11 cellular contexts compared by ENCODE assay signal in the genomic region with DNA sequence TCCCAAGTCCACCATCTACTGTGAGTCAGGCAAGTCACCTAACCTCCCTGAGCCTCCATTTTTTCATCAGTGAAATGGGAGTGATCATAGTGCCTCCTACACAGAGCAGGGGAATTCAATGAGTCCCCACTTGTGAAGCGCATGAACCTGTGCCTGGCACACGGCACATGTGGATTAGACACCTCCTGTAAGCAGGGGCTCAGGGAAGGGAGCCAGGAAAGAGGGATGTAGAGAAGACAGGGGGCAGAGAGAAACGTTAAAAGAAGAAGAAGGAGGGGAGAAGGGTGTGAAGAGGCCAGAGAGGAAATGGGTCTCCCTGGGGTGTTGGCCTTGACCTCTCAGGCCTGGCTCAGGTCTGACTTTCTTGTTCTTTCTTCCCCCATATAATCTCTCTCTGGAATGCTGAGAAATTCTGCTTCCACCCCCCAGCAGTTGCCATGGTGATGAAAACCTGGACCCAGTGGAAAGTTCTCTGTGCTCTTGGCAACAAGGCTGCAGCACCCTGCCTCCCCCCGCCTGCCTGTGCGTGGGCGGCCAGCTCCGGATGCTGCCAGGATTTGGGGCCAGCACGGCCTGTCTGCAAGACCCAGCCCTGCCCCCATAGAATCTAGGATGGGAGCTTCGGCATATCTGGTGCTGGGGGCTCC.
DNase-seq lines count a peak whose midpoint lies in the region; ATAC-seq and TF ChIP-seq lines count a peak whose summit lies in the region.
"Had no signal": no experiment of that assay in that cellular context is flagged by ENCODE, and none has a peak within 500 bp of the region (broad histone marks: within the 10 kb centered on the region; RNA-seq: fewer than 3 reads in every experiment).

No MANE protein-coding gene starts in this region.

- POLR2A ChIA-PET in WTC11 (lab: Charles Lee), result no interaction called here

- H3K27ac ChIP-seq in parathyroid adenoma, result peak overlapping the region; percentile 91

- no peak overlapping the region for H3K9ac ChIP-seq in parathyroid adenoma

- no peaks in the 10 kb centered on the region; the same call in 1 of the 2 replicates for H3K27me3 Mint-ChIP-seq in WTC11 (ENCODE audit: low read depth)

- no peaks in the 10 kb centered on the region for H3K36me3 Mint-ChIP-seq in WTC11
- no peaks in the 10 kb centered on the region for H3K36me3 Mint-ChIP-seq in stimulated activated effector memory CD8-positive, alpha-beta T cell treated with anti-CD3 and anti-CD28 coated beads, Interleukin-12 subunit alpha, Interleukin-12 subunit beta, amount 100 ng/mL, for 72 hours

- no peak overlapping the region for H3K27ac Mint-ChIP-seq in WTC11
- H3K27ac Mint-ChIP-seq in stimulated activated effector memory CD8-positive, alpha-beta T cell treated with anti-CD3 and anti-CD28 coated beads, Interleukin-12 subunit alpha, Interleukin-12 subunit beta, amount 100 ng/mL, for 72 hours, result no peak overlapping the region

- H3K4me2 ChIP-seq in parathyroid adenoma (ENCODE audit: low read length), result no peak overlapping the region

- peak; percentile 33 for DNase-seq in D341Med (ENCODE audit: low spot score)
- no peak for DNase-seq in WTC11 (ENCODE audit: low spot score)
- DNase-seq in left cardiac atrium, result peak; percentile 87
- DNase-seq in T-helper 9 cell, result no peak
- no peak for DNase-seq in NCI-H526 treated with DMSO at 0.1 percent for 48 hours (lab: John Stamatoyannopoulos, UW)
- DNase-seq in germinal center (ENCODE audit: low spot score), result no peak
- DNase-seq in stimulated activated effector memory CD8-positive, alpha-beta T cell treated with anti-CD3 and anti-CD28 coated beads, Interleukin-12 subunit alpha, Interleukin-12 subunit beta, amount 100 ng/mL, for 72 hours (ENCODE audit: low spot score in 2 of 2), result no peak
- DNase-seq: activated CD4-positive, alpha-beta T cell treated with anti-CD3 and anti-CD28 coated beads for 1 hour; cortex of kidney; NCI-H2171 had no signal

- intact Hi-C loops in left cardiac atrium (cut with DNase I), result no loop called here

- H2AFZ ChIP-seq in parathyroid adenoma, result peak overlapping the region; percentile 68

- H3K27me3 ChIP-seq in parathyroid adenoma (ENCODE audit: control insufficient read depth, insufficient read depth, low read length), result no peaks in the 10 kb centered on the region

- peaks cover 5% of the 10 kb centered on the region for H3K9me3 Mint-ChIP-seq in WTC11
- H3K9me3 Mint-ChIP-seq in stimulated activated effector memory CD8-positive, alpha-beta T cell treated with anti-CD3 and anti-CD28 coated beads, Interleukin-12 subunit alpha, Interleukin-12 subunit beta, amount 100 ng/mL, for 72 hours, result no peaks in the 10 kb centered on the region

- no peaks in the 10 kb centered on the region for H3K36me3 ChIP-seq in parathyroid adenoma (ENCODE audit: control insufficient read depth, insufficient read depth, low read length)

- H3K79me2 ChIP-seq in parathyroid adenoma, result no peaks in the 10 kb centered on the region

- no peak overlapping the region for H3K4me3 Mint-ChIP-seq in WTC11
- H3K4me3 Mint-ChIP-seq in stimulated activated effector memory CD8-positive, alpha-beta T cell treated with anti-CD3 and anti-CD28 coated beads, Interleukin-12 subunit alpha, Interleukin-12 subunit beta, amount 100 ng/mL, for 72 hours, result no peak overlapping the region

- CTCF ChIA-PET in WTC11 (lab: Charles Lee), result interaction anchor here (0.7 to 1.4 kb wide), 2 partner anchors 9 to 11 kb away, joined by 3 to 4 read pairs; no protein-coding TSS in a partner anchor

- ATAC-seq in WTC11 (no peak; the same call in 1 of the 2 replicates), left cardiac atrium (peak; percentile 91 to 93)
- no peak for ATAC-seq in stimulated activated effector memory CD8-positive, alpha-beta T cell treated with anti-CD3 and anti-CD28 coated beads, Interleukin-12 subunit alpha, Interleukin-12 subunit beta, amount 100 ng/mL, for 72 hours

- no peak overlapping the region for H3K4me3 ChIP-seq in parathyroid adenoma (ENCODE audit: low read depth, low read length)

- H3K4me1 ChIP-seq in parathyroid adenoma, result peaks cover 44% of the 10 kb centered on the region

- TF ChIP-seq CTCF in WTC11 (IDR thresholded peaks at IDR 0.05), result no peak
- no peak for TF ChIP-seq CTCF in parathyroid adenoma (IDR thresholded peaks at IDR 0.05)

- H3K4me1 Mint-ChIP-seq in WTC11, result peaks cover 23% of the 10 kb centered on the region
- H3K4me1 Mint-ChIP-seq in stimulated activated effector memory CD8-positive, alpha-beta T cell treated with anti-CD3 and anti-CD28 coated beads, Interleukin-12 subunit alpha, Interleukin-12 subunit beta, amount 100 ng/mL, for 72 hours, result no peaks in the 10 kb centered on the region

- no peaks in the 10 kb centered on the region for H3K9me3 ChIP-seq in parathyroid adenoma (ENCODE audit: control insufficient read depth, low read length)

TF ChIP-seq in WTC11, 78 proteins besides CTCF, POLR2A, EP300 and RAD21:
- TF ChIP-seq, protein P1, sequence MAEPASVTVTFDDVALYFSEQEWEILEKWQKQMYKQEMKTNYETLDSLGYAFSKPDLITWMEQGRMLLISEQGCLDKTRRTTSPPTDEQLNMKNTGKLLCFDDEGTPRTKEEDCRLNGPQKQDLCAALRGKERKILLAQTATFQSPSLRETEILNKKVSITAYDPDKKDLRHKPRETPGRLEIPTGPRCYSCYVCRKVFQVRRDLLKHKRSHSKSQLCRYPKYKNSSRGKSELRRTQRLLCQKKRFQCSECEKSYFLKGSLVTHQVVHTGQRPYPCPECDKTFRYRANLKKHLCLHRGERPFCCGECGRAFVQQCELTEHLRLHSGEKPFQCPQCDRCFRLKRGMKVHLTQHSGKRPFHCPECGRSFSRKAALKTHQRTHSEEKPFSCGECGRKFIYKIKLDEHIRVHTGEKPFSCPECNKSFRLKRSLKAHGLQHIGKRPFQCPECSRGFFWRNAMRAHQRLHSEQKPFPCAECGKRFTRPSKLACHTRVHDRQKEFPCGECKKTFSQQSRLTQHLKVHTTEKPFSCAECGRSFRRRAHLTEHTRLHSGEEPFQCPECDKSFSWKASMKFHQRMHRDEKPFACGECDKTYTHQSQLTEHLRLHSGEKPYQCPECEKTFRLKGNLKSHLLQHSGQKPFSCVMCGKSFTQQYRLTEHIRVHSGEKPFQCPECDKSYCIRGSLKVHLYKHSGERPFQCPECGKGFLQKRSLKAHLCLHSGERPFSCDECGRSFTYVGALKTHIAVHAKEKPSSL (CRISPR knock-in tag; conservative IDR thresholded peaks at IDR 0.05), result no peak
- TF ChIP-seq, protein P2, sequence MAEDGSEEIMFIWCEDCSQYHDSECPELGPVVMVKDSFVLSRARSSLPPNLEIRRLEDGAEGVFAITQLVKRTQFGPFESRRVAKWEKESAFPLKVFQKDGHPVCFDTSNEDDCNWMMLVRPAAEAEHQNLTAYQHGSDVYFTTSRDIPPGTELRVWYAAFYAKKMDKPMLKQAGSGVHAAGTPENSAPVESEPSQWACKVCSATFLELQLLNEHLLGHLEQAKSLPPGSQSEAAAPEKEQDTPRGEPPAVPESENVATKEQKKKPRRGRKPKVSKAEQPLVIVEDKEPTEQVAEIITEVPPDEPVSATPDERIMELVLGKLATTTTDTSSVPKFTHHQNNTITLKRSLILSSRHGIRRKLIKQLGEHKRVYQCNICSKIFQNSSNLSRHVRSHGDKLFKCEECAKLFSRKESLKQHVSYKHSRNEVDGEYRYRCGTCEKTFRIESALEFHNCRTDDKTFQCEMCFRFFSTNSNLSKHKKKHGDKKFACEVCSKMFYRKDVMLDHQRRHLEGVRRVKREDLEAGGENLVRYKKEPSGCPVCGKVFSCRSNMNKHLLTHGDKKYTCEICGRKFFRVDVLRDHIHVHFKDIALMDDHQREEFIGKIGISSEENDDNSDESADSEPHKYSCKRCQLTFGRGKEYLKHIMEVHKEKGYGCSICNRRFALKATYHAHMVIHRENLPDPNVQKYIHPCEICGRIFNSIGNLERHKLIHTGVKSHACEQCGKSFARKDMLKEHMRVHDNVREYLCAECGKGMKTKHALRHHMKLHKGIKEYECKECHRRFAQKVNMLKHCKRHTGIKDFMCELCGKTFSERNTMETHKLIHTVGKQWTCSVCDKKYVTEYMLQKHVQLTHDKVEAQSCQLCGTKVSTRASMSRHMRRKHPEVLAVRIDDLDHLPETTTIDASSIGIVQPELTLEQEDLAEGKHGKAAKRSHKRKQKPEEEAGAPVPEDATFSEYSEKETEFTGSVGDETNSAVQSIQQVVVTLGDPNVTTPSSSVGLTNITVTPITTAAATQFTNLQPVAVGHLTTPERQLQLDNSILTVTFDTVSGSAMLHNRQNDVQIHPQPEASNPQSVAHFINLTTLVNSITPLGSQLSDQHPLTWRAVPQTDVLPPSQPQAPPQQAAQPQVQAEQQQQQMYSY (CRISPR knock-in tag; IDR thresholded peaks at IDR 0.05), result peak; percentile 29; the same call in 1 of the 2 replicates
- no peak for TF ChIP-seq CREB1 (CRISPR knock-in tag; IDR thresholded peaks at IDR 0.05)
- no peak for TF ChIP-seq FOXK1 (CRISPR knock-in tag; IDR thresholded peaks at IDR 0.05)
- no peak for TF ChIP-seq PRRX2 (CRISPR knock-in tag; IDR thresholded peaks at IDR 0.05)
- TF ChIP-seq, protein P3, sequence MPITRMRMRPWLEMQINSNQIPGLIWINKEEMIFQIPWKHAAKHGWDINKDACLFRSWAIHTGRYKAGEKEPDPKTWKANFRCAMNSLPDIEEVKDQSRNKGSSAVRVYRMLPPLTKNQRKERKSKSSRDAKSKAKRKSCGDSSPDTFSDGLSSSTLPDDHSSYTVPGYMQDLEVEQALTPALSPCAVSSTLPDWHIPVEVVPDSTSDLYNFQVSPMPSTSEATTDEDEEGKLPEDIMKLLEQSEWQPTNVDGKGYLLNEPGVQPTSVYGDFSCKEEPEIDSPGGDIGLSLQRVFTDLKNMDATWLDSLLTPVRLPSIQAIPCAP (CRISPR knock-in tag; IDR thresholded peaks at IDR 0.05), result no peak

Comparison
In these comparisons a context has a peak if more than half of its experiments do, and no peak if none do; other contexts are left out.
1. DNase-seq: peak in D341Med (single experiment) and left cardiac atrium (single experiment); none in WTC11 (single experiment), T-helper 9 cell (single experiment), NCI-H526 treated with DMSO at 0.1 percent for 48 hours (single experiment), germinal center (single experiment) and stimulated activated effector memory CD8-positive, alpha-beta T cell treated with anti-CD3 and anti-CD28 coated beads, Interleukin-12 subunit alpha, Interleukin-12 subunit beta, amount 100 ng/mL, for 72 hours (0 of 2).
2. ATAC-seq: peak in left cardiac atrium (2 of 2); none in WTC11 (single experiment) and stimulated activated effector memory CD8-positive, alpha-beta T cell treated with anti-CD3 and anti-CD28 coated beads, Interleukin-12 subunit alpha, Interleukin-12 subunit beta, amount 100 ng/mL, for 72 hours (single experiment).